29 cellular contexts compared by ENCODE assay signal in the genomic region with DNA sequence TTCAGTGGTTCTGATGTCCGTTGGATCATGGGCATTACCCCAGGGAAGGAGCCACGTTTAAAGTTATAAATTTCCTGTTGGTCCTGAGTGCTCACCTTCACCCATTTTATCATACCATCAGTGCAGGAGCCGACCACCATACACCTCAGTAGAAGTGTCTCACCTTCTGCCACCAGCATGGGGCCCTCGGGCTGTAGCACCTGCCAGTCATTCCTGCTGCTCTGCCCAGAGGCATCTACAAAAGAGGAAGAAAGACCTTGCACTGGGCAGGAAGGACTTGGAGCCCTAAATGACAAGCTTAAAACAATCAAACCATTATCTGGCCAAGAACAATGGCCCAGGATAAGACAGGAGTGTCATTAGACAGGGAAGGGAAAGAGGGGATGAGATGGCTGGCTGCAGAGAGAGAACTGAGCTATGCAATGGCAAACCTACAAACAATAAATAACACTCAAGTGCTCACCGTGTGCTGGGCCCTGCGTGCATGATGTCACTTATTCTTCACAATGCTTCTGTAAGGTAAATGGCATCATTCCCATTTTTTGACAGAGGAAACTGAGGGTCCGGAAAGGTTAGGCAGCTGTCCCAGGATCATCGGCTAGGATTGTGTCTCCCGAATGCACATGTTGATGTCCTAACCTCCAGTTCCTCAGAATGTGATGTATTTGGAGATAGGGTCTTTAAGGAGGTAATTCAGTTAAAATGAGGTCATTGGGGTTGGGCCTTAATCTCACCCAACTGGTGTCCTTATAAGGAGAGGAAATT. TPM values are rescaled to one million over a fixed set of nuclear protein-coding genes. Genes with fewer than 3 reads are reported as not detected.
A peak's percentile ranks its signal among the peaks of the same experiment; 100 is the strongest.
DNase-seq lines count a peak whose midpoint lies in the region; ATAC-seq and TF ChIP-seq lines count a peak whose summit lies in the region.
"Had no signal": no experiment of that assay in that cellular context is flagged by ENCODE, and none has a peak within 500 bp of the region (broad histone marks: within the 10 kb centered on the region; RNA-seq: fewer than 3 reads in every experiment).

No MANE protein-coding gene starts in this region.

- H3K79me1 ChIP-seq in trophoblast cell (ENCODE audit: low read length): peaks cover 4% of the 10 kb centered on the region

- peaks cover 46% of the 10 kb centered on the region for H3K4me1 Mint-ChIP-seq in MCF 10A (ENCODE audit: insufficient read depth, unreplicated experiment)
- H3K4me1 Mint-ChIP-seq: CD4-positive, alpha-beta memory T cell had no signal

- DNase-seq in MCF 10A (ENCODE audit: unreplicated experiment) (no peak), breast epithelium (ENCODE audit: low spot score in 2 of 2) (no peak), SK-N-DZ (ENCODE audit: low spot score) (peak; percentile 73), epithelial cell of prostate (ENCODE audit: low read depth, low spot score) (no peak), trophoblast cell (peak; percentile 89 to 98), anterior cingulate cortex (lab: John Stamatoyannopoulos, UW) (no peak), GM10266 (ENCODE audit: extremely low spot score) (no peak)
- DNase-seq: AML-193; CD4-positive, alpha-beta memory T cell; COR-L47; DMS53; HFFc6; IMR-90; NCI-H1048; NCI-H1417; NCI-H1694 treated with DMSO at 0.1 percent for 48 hours; NCI-H2081; NCI-H2227 treated with DMSO at 0.1 percent for 48 hours; NCI-H69 had no signal

- H3K9me3 Mint-ChIP-seq in MCF 10A (ENCODE audit: unreplicated experiment): peaks cover 5% of the 10 kb centered on the region
- H3K9me3 Mint-ChIP-seq: GM23338, HFFc6 had no signal

- no peak overlapping the region for H3K9ac ChIP-seq in trophoblast cell (ENCODE audit: low read length)
- H3K9ac ChIP-seq: BLaER1 treated with 17β-estradiol and CSF1 and Interleukin-3, amounts not matched to agents 10 nM and 100 nM; KMS-11 had no signal

- H4K8ac ChIP-seq in trophoblast cell (ENCODE audit: low read depth, low read length): no peak overlapping the region

- TF ChIP-seq CTCF in MCF 10A (IDR thresholded peaks at IDR 0.05; ENCODE audit: unreplicated experiment): no peak
- no peak for TF ChIP-seq CTCF in breast epithelium (IDR thresholded peaks at IDR 0.05)
- no peak for TF ChIP-seq CTCF in GM10266 (IDR thresholded peaks at IDR 0.05; ENCODE audit: control insufficient read depth, insufficient read depth, low read depth, missing control alignments)

- BruUV-seq in MCF 10A (replicated peaks; lab: Mats Ljungman, UMichigan): no TSS peak

- no peak overlapping the region for H2BK120ac ChIP-seq in trophoblast cell (ENCODE audit: insufficient read depth, low read length, poor library complexity)

- H3K79me2 ChIP-seq in trophoblast cell (ENCODE audit: control insufficient read depth, insufficient read depth, low read length, poor library complexity): no peaks in the 10 kb centered on the region

- H3K9me3 ChIP-seq in breast epithelium: no peaks in the 10 kb centered on the region
- no peaks in the 10 kb centered on the region for H3K9me3 ChIP-seq in trophoblast cell (ENCODE audit: insufficient read depth, low read depth, low read length)
- H3K9me3 ChIP-seq: BLaER1 treated with 17β-estradiol and CSF1 and Interleukin-3, amounts not matched to agents 10 nM and 100 nM; HAP-1; SJSA1 had no signal

- H2BK5ac ChIP-seq in trophoblast cell (ENCODE audit: low read depth, low read length, poor library complexity): no peak overlapping the region

- H3K4me1 ChIP-seq in breast epithelium: no peaks in the 10 kb centered on the region
- peaks cover 5 to 14% of the 10 kb centered on the region in 2 experiments for H3K4me1 ChIP-seq in trophoblast cell (ENCODE audit: control insufficient read depth in 1 of 2, insufficient read depth in 2 of 2, low read length in 2 of 2)
- H3K4me1 ChIP-seq: HAP-1 had no signal

- no CpG with 5 or more reads among the region's 9 CpGs for WGBS in trophoblast cell (ENCODE audit: extremely low coverage, insufficient coverage, insufficient read length)

- H3K4me3 ChIP-seq in breast epithelium (no peak overlapping the region), trophoblast cell (ENCODE audit: low read depth, low read length) (no peak overlapping the region)
- H3K4me3 ChIP-seq: BLaER1 treated with 17β-estradiol and CSF1 and Interleukin-3, amounts not matched to agents 10 nM and 100 nM; GM23338; HAP-1; SJSA1 had no signal

- no peak overlapping the region for H3K4me3 Mint-ChIP-seq in MCF 10A (ENCODE audit: unreplicated experiment)
- H3K4me3 Mint-ChIP-seq: CD4-positive, alpha-beta memory T cell; GM23338; HFFc6 had no signal

- H3K27me3 ChIP-seq in breast epithelium: no peaks in the 10 kb centered on the region
- H3K27me3 ChIP-seq in trophoblast cell (ENCODE audit: insufficient read depth, low read length): no peaks in the 10 kb centered on the region
- H3K27me3 ChIP-seq: BLaER1 treated with 17β-estradiol and CSF1 and Interleukin-3, amounts not matched to agents 10 nM and 100 nM had no signal

- peak overlapping the region; percentile 85 for H3K27ac Mint-ChIP-seq in MCF 10A (ENCODE audit: low read depth, unreplicated experiment)
- H3K27ac Mint-ChIP-seq: CD4-positive, alpha-beta memory T cell; GM23338 had no signal

- TF ChIP-seq POLR2A in breast epithelium (IDR thresholded peaks at IDR 0.05): no peak

- no peak overlapping the region for H2AK5ac ChIP-seq in trophoblast cell (ENCODE audit: low read length)

- H3K23ac ChIP-seq in trophoblast cell (ENCODE audit: low read length): no peak overlapping the region

- no peak overlapping the region for H2BK12ac ChIP-seq in trophoblast cell (ENCODE audit: low read length)

- H4K91ac ChIP-seq in trophoblast cell (ENCODE audit: low read depth, low read length): no peak overlapping the region

- H3K4me2 ChIP-seq in trophoblast cell (ENCODE audit: low read length): no peak overlapping the region
- H3K4me2 ChIP-seq: GM23338, KMS-11 had no signal

- POLR2A ChIA-PET in MCF 10A (lab: Yijun Ruan, JAX): interaction anchor here (1.2 to 8.6 kb wide), 7 partner anchors 11 to 157 kb away, joined by 3 to 122 read pairs (median 37); a partner anchor contains a TSS

- no peaks in the 10 kb centered on the region for H3K27me3 Mint-ChIP-seq in MCF 10A (ENCODE audit: insufficient read depth, unreplicated experiment)

- no peak overlapping the region for H3K4ac ChIP-seq in trophoblast cell (ENCODE audit: low read depth, low read length)

- H3K18ac ChIP-seq in trophoblast cell (ENCODE audit: low read length): no peak overlapping the region

- no peak for ATAC-seq in GM18873 (IDR thresholded peaks at IDR 0.05; ENCODE audit: low FRiP score, unreplicated experiment)
- ATAC-seq: GM23338 had no signal

- H3K14ac ChIP-seq in trophoblast cell (ENCODE audit: low read length): no peak overlapping the region

- CTCF ChIA-PET in MCF 10A (lab: Yijun Ruan, JAX): interaction anchor here (0.8 to 25.4 kb wide), 6 partner anchors 10 to 27 kb away, joined by 3 to 615 read pairs (median 11); a partner anchor contains a TSS

- peaks cover 8% of the 10 kb centered on the region for H3K36me3 Mint-ChIP-seq in MCF 10A (ENCODE audit: insufficient read depth, unreplicated experiment)
- H3K36me3 Mint-ChIP-seq: CD4-positive, alpha-beta memory T cell had no signal

- no peak overlapping the region for H2AFZ ChIP-seq in trophoblast cell (ENCODE audit: insufficient read depth, low read length, poor library complexity)
- H2AFZ ChIP-seq: GM23338 had no signal

- no peak overlapping the region for H4K12ac ChIP-seq in trophoblast cell (ENCODE audit: low read depth, low read length)

- intact Hi-C loops in MCF 10A (cut with micrococcal nuclease) (loop anchor here (10.0 kb wide), 1 partner anchor 625 kb away; a partner anchor contains a TSS), breast epithelium (cut with DNase I; ENCODE audit: low total_unique reads) (no loop called here)

- H3K36me3 ChIP-seq in breast epithelium (no peaks in the 10 kb centered on the region), trophoblast cell (ENCODE audit: control insufficient read depth in 1 of 2, insufficient read depth in 2 of 2, low read length in 2 of 2) (no peaks in the 10 kb centered on the region)
- H3K36me3 ChIP-seq: HAP-1, SJSA1 had no signal

- no peak overlapping the region for H3K27ac ChIP-seq in breast epithelium
- H3K27ac ChIP-seq in epithelial cell of prostate: peak overlapping the region; percentile 98
- H3K27ac ChIP-seq in trophoblast cell (ENCODE audit: low read depth, low read length): no peak overlapping the region
- H3K27ac ChIP-seq: BLaER1 treated with 17β-estradiol and CSF1 and Interleukin-3, amounts not matched to agents 10 nM and 100 nM; KMS-11; SJSA1 had no signal

RNA-seq across cellular contexts. Expression of a gene that starts 11.2 kb away (rescaled TPM):
- total RNA-seq in MCF 10A (2022) (1.3 and 1.8 TPM in 2 replicates), breast epithelium (10 to 100 TPM in 1 of 3 donors, 1 to 10 TPM in 2; 2.9 to 30.9 (median 4.3) TPM)
- not detected in 2 replicates for polyA plus RNA-seq in SK-N-DZ (2014; cell fraction: cytosol; rRNA removed)
- polyA plus RNA-seq in SK-N-DZ (2014; cell fraction: nucleus; rRNA removed): not detected in 2 replicates
- 0.83 and 1.1 TPM in 2 replicates for polyA plus RNA-seq in trophoblast cell (2013)
- total RNA-seq: CD4-positive, alpha-beta memory T cell; Daoy; G401; GM23338; HFFc6; IMR-90; NCI-H460; OCI-LY7; SJSA1 had no signal
- polyA plus RNA-seq: CD4-positive, alpha-beta memory T cell; IMR-90 had no signal

RNA-seq across cellular contexts. Expression of a gene that starts 13.4 kb away (rescaled TPM):
- 63.3 and 76.1 TPM in 2 replicates for total RNA-seq in MCF 10A (2022)
- total RNA-seq in breast epithelium: 10 to 100 TPM; 36.7 to 67.5 (median 49.5) TPM
- 19.0 and 20.8 TPM in 2 replicates for polyA plus RNA-seq in SK-N-DZ (2014; cell fraction: cytosol; rRNA removed)
- polyA plus RNA-seq in SK-N-DZ (2014; cell fraction: nucleus; rRNA removed): 30.2 and 45.4 TPM in 2 replicates
- polyA plus RNA-seq in trophoblast cell (2013): 60.7 and 62.9 TPM in 2 replicates

Comparison
In these comparisons a context has a peak if more than half of its experiments do, and no peak if none do; other contexts are left out.
1. DNase-seq: peak in SK-N-DZ (single experiment) and trophoblast cell (2 of 2); none in MCF 10A (single experiment), breast epithelium (0 of 2), epithelial cell of prostate (single experiment), anterior cingulate cortex (0 of 58) and GM10266 (single experiment).